In genomic region chr9:137619240-137620090, GRCh38 we compare ENCODE assay signal across 8 cellular contexts. TPM values are rescaled to one million over a fixed set of nuclear protein-coding genes. Genes with fewer than 3 reads are reported as not detected.
DNase-seq lines count a peak whose midpoint lies in the region; ATAC-seq and TF ChIP-seq lines count a peak whose summit lies in the region.

No MANE protein-coding gene starts in this region.

- H3K27me3 Mint-ChIP-seq in activated CD4-positive, alpha-beta memory T cell treated with anti-CD3 and anti-CD28 coated beads, Interleukin-2, amount 10 ng/mL, durations not matched to agents 7 days and 5 days: no peaks in the 10 kb centered on the region
- H3K27me3 Mint-ChIP-seq in natural killer cell treated with Interleukin-12 subunit alpha and Interleukin-12 subunit beta and Interleukin-15 and Interleukin-18, amount 100 ng/mL, for 72 hours: no peaks in the 10 kb centered on the region

- H3K4me1 ChIP-seq in DND-41 (ENCODE audit: insufficient read depth, low read length): peaks cover 38% of the 10 kb centered on the region

- peaks cover 46% of the 10 kb centered on the region for H3K36me3 ChIP-seq in DND-41 (ENCODE audit: insufficient read depth, low read length)

- peaks cover 38% of the 10 kb centered on the region for H4K20me1 ChIP-seq in DND-41 (ENCODE audit: insufficient read depth, low read length)

- peak overlapping the region; percentile 74 for H3K4me2 ChIP-seq in DND-41 (ENCODE audit: insufficient read depth, low read length)

- peaks cover 45% of the 10 kb centered on the region for H3K4me1 Mint-ChIP-seq in activated CD4-positive, alpha-beta memory T cell treated with anti-CD3 and anti-CD28 coated beads, Interleukin-2, amount 10 ng/mL, durations not matched to agents 7 days and 5 days
- H3K4me1 Mint-ChIP-seq in natural killer cell treated with Interleukin-12 subunit alpha and Interleukin-12 subunit beta and Interleukin-15 and Interleukin-18, amount 100 ng/mL, for 72 hours (ENCODE audit: low read depth in 2 of 2): peaks cover 34 to 39% of the 10 kb centered on the region in 2 donors

- H3K9ac ChIP-seq in DND-41 (ENCODE audit: low read depth, low read length): peak overlapping the region; percentile 81

- POLR2A ChIA-PET in activated CD4-positive, alpha-beta memory T cell treated with anti-CD3 and anti-CD28 coated beads, Interleukin-2, amount 10 ng/mL, durations not matched to agents 7 days and 5 days (lab: Charles Lee): interaction anchor here (0.7 to 2.3 kb wide), 15 partner anchors 10 to 1080 kb away, joined by 3 to 33 read pairs (median 5); partner anchors contain the start of genes ARRDC1, DPH7, MRPL41 and NOXA1

- peak overlapping the region; percentile 35 for H3K27ac ChIP-seq in DND-41 (ENCODE audit: low read length)

- no peaks in the 10 kb centered on the region for H3K9me3 ChIP-seq in DND-41 (ENCODE audit: insufficient read depth, low read length, severe bottlenecking)

- no peak for TF ChIP-seq CTCF in DND-41 (IDR thresholded peaks at IDR 0.05; ENCODE audit: borderline replicate concordance, extremely low read depth, low read length, poor library complexity, severe bottlenecking)

- CTCF ChIA-PET in activated CD4-positive, alpha-beta memory T cell treated with anti-CD3 and anti-CD28 coated beads, Interleukin-2, amount 10 ng/mL, durations not matched to agents 7 days and 5 days (lab: Charles Lee): interaction anchor here (0.8 to 1.5 kb wide), 8 partner anchors 9 to 383 kb away, joined by 3 to 8 read pairs (median 4); partner anchors contain the start of gene ZMYND19

- DNase-seq in DND-41 (peak; percentile 42), HT-29 (ENCODE audit: low spot score) (peak; percentile 52), DMS153 treated with DMSO at 0.1 percent for 48 hours (lab: John Stamatoyannopoulos, UW; ENCODE audit: unreplicated experiment) (no peak), occipital lobe (lab: John Stamatoyannopoulos, UW) (no peak)
- peak; percentile 45 for DNase-seq in activated CD4-positive, alpha-beta memory T cell treated with anti-CD3 and anti-CD28 coated beads, Interleukin-2, amount 10 ng/mL, durations not matched to agents 7 days and 5 days
- no peak for DNase-seq in natural killer cell treated with Interleukin-12 subunit alpha and Interleukin-12 subunit beta and Interleukin-15 and Interleukin-18, amount 100 ng/mL, for 72 hours (ENCODE audit: low spot score)

- H3K36me3 Mint-ChIP-seq in activated CD4-positive, alpha-beta memory T cell treated with anti-CD3 and anti-CD28 coated beads, Interleukin-2, amount 10 ng/mL, durations not matched to agents 7 days and 5 days (ENCODE audit: low read depth): peaks cover 39% of the 10 kb centered on the region
- H3K36me3 Mint-ChIP-seq in natural killer cell treated with Interleukin-12 subunit alpha and Interleukin-12 subunit beta and Interleukin-15 and Interleukin-18, amount 100 ng/mL, for 72 hours: peaks cover 6% of the 10 kb centered on the region

- peak overlapping the region; percentile 92 to 97 for H3K4me3 ChIP-seq in DND-41 (ENCODE audit: low read depth in 1 of 2, low read length in 2 of 2)

- peaks cover 79% of the 10 kb centered on the region for H3K79me2 ChIP-seq in DND-41 (ENCODE audit: insufficient read depth, low read length)

- H3K27ac Mint-ChIP-seq in activated CD4-positive, alpha-beta memory T cell treated with anti-CD3 and anti-CD28 coated beads, Interleukin-2, amount 10 ng/mL, durations not matched to agents 7 days and 5 days: peak overlapping the region; percentile 74
- peak overlapping the region; percentile 83 to 88 for H3K27ac Mint-ChIP-seq in natural killer cell treated with Interleukin-12 subunit alpha and Interleukin-12 subunit beta and Interleukin-15 and Interleukin-18, amount 100 ng/mL, for 72 hours

- peak overlapping the region; percentile 83 for H3K4me3 Mint-ChIP-seq in activated CD4-positive, alpha-beta memory T cell treated with anti-CD3 and anti-CD28 coated beads, Interleukin-2, amount 10 ng/mL, durations not matched to agents 7 days and 5 days
- peak overlapping the region; percentile 91 for H3K4me3 Mint-ChIP-seq in natural killer cell treated with Interleukin-12 subunit alpha and Interleukin-12 subunit beta and Interleukin-15 and Interleukin-18, amount 100 ng/mL, for 72 hours

- peak; percentile 43 for ATAC-seq in DND-41 (ENCODE audit: insufficient read depth, low read depth)
- ATAC-seq in GM19397 (IDR thresholded peaks at IDR 0.05; ENCODE audit: unreplicated experiment): peak; percentile 21
- ATAC-seq in esophagus mucosa: peak; percentile 2
- ATAC-seq in natural killer cell treated with Interleukin-12 subunit alpha and Interleukin-12 subunit beta and Interleukin-15 and Interleukin-18, amount 100 ng/mL, for 72 hours: peak; percentile 10 to 13

- H3K27me3 ChIP-seq in DND-41 (ENCODE audit: insufficient read depth, low read length, poor library complexity): no peaks in the 10 kb centered on the region

- peak overlapping the region; percentile 68 for H2AFZ ChIP-seq in DND-41 (ENCODE audit: low read depth, low read length)

- no peaks in the 10 kb centered on the region for H3K9me3 Mint-ChIP-seq in activated CD4-positive, alpha-beta memory T cell treated with anti-CD3 and anti-CD28 coated beads, Interleukin-2, amount 10 ng/mL, durations not matched to agents 7 days and 5 days
- H3K9me3 Mint-ChIP-seq in natural killer cell treated with Interleukin-12 subunit alpha and Interleukin-12 subunit beta and Interleukin-15 and Interleukin-18, amount 100 ng/mL, for 72 hours: no peaks in the 10 kb centered on the region

RNA-seq across cellular contexts. Expression of gene EHMT1, which starts 0.7 kb away (rescaled TPM):
- 76.1 and 85.4 TPM in 2 replicates for total RNA-seq in HT-29 (2014; rRNA removed; shearing (Covaris generic))
- 10 to 100 TPM; 87.1 to 91.4 TPM for total RNA-seq in activated CD4-positive, alpha-beta memory T cell treated with anti-CD3 and anti-CD28 coated beads, Interleukin-2, amount 10 ng/mL, durations not matched to agents 7 days and 5 days
- total RNA-seq in esophagus mucosa (48.0 TPM), occipital lobe (68.3 TPM)
- 100 to 1,000 TPM in 1 of 2 donors, 10 to 100 TPM in 1; 93.1 to 184 TPM for total RNA-seq in natural killer cell treated with Interleukin-12 subunit alpha and Interleukin-12 subunit beta and Interleukin-15 and Interleukin-18, amount 100 ng/mL, for 72 hours

RNA-seq across cellular contexts. Expression of gene ARRDC1, which starts 14.0 kb away (rescaled TPM):
- total RNA-seq in HT-29 (2014; rRNA removed; shearing (Covaris generic)): 189 and 203 TPM in 2 replicates
- 10 to 100 TPM; 49.8 to 55.9 TPM for total RNA-seq in activated CD4-positive, alpha-beta memory T cell treated with anti-CD3 and anti-CD28 coated beads, Interleukin-2, amount 10 ng/mL, durations not matched to agents 7 days and 5 days
- 49.7 TPM for total RNA-seq in esophagus mucosa
- total RNA-seq in natural killer cell treated with Interleukin-12 subunit alpha and Interleukin-12 subunit beta and Interleukin-15 and Interleukin-18, amount 100 ng/mL, for 72 hours: 10 to 100 TPM; 56.6 to 64.7 TPM
- total RNA-seq in occipital lobe: 9.5 TPM

RNA-seq across cellular contexts. Expression of gene ZMYND19, which starts 29.2 kb away (rescaled TPM):
- 75.9 and 78.4 TPM in 2 replicates for total RNA-seq in HT-29 (2014; rRNA removed; shearing (Covaris generic))
- total RNA-seq in activated CD4-positive, alpha-beta memory T cell treated with anti-CD3 and anti-CD28 coated beads, Interleukin-2, amount 10 ng/mL, durations not matched to agents 7 days and 5 days: 10 to 100 TPM; 24.0 to 25.4 TPM
- total RNA-seq in esophagus mucosa: 21.5 TPM
- 10 to 100 TPM; 31.5 to 96.1 TPM for total RNA-seq in natural killer cell treated with Interleukin-12 subunit alpha and Interleukin-12 subunit beta and Interleukin-15 and Interleukin-18, amount 100 ng/mL, for 72 hours
- total RNA-seq in occipital lobe: 17.9 TPM

RNA-seq across cellular contexts. Expression of gene DPH7, which starts 40.7 kb away (rescaled TPM):
- 52.5 and 54.5 TPM in 2 replicates for total RNA-seq in HT-29 (2014; rRNA removed; shearing (Covaris generic))
- 10 to 100 TPM; 31.9 to 34.2 TPM for total RNA-seq in activated CD4-positive, alpha-beta memory T cell treated with anti-CD3 and anti-CD28 coated beads, Interleukin-2, amount 10 ng/mL, durations not matched to agents 7 days and 5 days
- total RNA-seq in esophagus mucosa (12.6 TPM), occipital lobe (26.5 TPM)
- total RNA-seq in natural killer cell treated with Interleukin-12 subunit alpha and Interleukin-12 subunit beta and Interleukin-15 and Interleukin-18, amount 100 ng/mL, for 72 hours: 10 to 100 TPM; 32.5 to 78.0 TPM

Comparison
In these comparisons a context has a peak if more than half of its experiments do, and no peak if none do; other contexts are left out.
1. DNase-seq: peak in DND-41 (single experiment), HT-29 (single experiment) and activated CD4-positive, alpha-beta memory T cell treated with anti-CD3 and anti-CD28 coated beads, Interleukin-2, amount 10 ng/mL, durations not matched to agents 7 days and 5 days (single experiment); none in natural killer cell treated with Interleukin-12 subunit alpha and Interleukin-12 subunit beta and Interleukin-15 and Interleukin-18, amount 100 ng/mL, for 72 hours (single experiment), DMS153 treated with DMSO at 0.1 percent for 48 hours (single experiment) and occipital lobe (single experiment).
2. Peak in every context shown above with its lines, with median percentiles within 50 percentile points of each other: ATAC-seq.